1 cellular context compared by ENCODE assay signal in genomic region chr3:54345976-54346375, GRCh38.
TF ChIP-seq lines count a peak whose summit lies in the region.

No MANE protein-coding gene starts in this region.

TF ChIP-seq in GM23338, 12 proteins besides CTCF, POLR2A, EP300 and RAD21 (continued from another document):
- TF ChIP-seq JUNB (IDR thresholded peaks at IDR 0.05; ENCODE audit: unreplicated experiment), result no peak
- no peak for TF ChIP-seq REST (IDR thresholded peaks at IDR 0.05; ENCODE audit: unreplicated experiment)
- no peak for TF ChIP-seq EZH2 (IDR thresholded peaks at IDR 0.05; ENCODE audit: low read depth, unreplicated experiment)
- TF ChIP-seq ZNF331 (CRISPR knock-in tag; IDR thresholded peaks at IDR 0.05; ENCODE audit: low read depth), result no peak
- TF ChIP-seq ETS1 (IDR thresholded peaks at IDR 0.05), result no peak
- no peak for TF ChIP-seq POLR2AphosphoS5 (IDR thresholded peaks at IDR 0.05; ENCODE audit: low read depth)
TF ChIP-seq in GM23338: peak in this region for 0.
